Comparison of ENCODE assay signal across 8 cellular contexts in the genomic region with DNA sequence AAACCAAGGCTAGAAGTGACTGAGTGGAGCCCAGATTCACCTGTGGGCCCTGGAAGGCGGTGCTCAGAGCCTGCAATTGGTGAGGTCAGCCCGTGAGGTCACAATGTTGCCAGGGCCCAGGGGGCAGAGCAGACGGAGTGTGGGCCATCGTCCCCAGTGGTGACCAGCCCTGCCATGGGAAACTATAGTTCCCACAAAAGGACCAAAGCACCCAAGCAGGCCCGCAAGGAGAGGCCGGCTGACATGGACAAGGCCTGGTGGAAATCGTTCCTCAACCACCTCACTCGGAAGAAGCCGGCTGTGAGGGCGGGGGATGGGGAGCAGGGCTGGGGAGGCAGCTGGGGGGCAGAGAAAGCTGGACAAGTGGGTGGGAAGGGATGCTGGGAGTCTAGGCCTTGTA. TPM values are rescaled to one million over a fixed set of nuclear protein-coding genes. Genes with fewer than 3 reads are reported as not detected.
A peak's percentile ranks its signal among the peaks of the same experiment; 100 is the strongest.
DNase-seq lines count a peak whose midpoint lies in the region; ATAC-seq and TF ChIP-seq lines count a peak whose summit lies in the region.

A gene (plus strand): TSS at position 156 of the 400 bp plus-strand sequence. CDS start 19 bp downstream, at position 175.

- H3K27ac Mint-ChIP-seq in CD4-positive, alpha-beta memory T cell = peak within 1 kb of the TSS; percentile 88 to 98 (median 94)

- H3K36me3 ChIP-seq in CD4-positive, alpha-beta memory T cell (ENCODE audit: insufficient read depth, low read length) = no peaks in the 10 kb centered on the region
- H3K36me3 ChIP-seq in Panc1 (ENCODE audit: control insufficient read depth, insufficient read depth, low read length) = no peaks in the 10 kb centered on the region
- peaks cover 5% of the 10 kb centered on the region for H3K36me3 ChIP-seq in osteoblast (ENCODE audit: insufficient read depth, low read length)

- no TSS peak for BruUV-seq in Panc1 (replicated peaks; lab: Mats Ljungman, UMichigan)

- no peaks in the 10 kb centered on the region for H3K27me3 ChIP-seq in CD4-positive, alpha-beta memory T cell (ENCODE audit: insufficient read depth, low read length)
- H3K27me3 ChIP-seq in Panc1 (ENCODE audit: control insufficient read depth, insufficient read depth, low read length) (no peaks in the 10 kb centered on the region), osteoblast (ENCODE audit: insufficient read depth, low read length) (no peaks in the 10 kb centered on the region)

- H2AFZ ChIP-seq in osteoblast (ENCODE audit: low read length) = peak within 1 kb of the TSS; percentile 88

- no peak for DNase-seq in CD4-positive, alpha-beta memory T cell
- DNase-seq in Panc1 (ENCODE audit: low read depth, low spot score) (no peak), epithelial cell of prostate (ENCODE audit: low read depth, low spot score) (no peak), osteoblast (ENCODE audit: insufficient read length, low spot score, missing footprints) (peak; percentile 71), GM20000 (ENCODE audit: low spot score) (no peak), SW 1271 (lab: John Stamatoyannopoulos, UW) (no peak)

- no peaks in the 10 kb centered on the region for H3K9me3 Mint-ChIP-seq in CD4-positive, alpha-beta memory T cell

- in situ Hi-C loops in Panc1 (cut with HindIII; ENCODE audit: low pct_unique_long_range_greater_than_20kb, low sequenced_read_pairs) = no loop called here

- no peaks in the 10 kb centered on the region for H3K9me3 ChIP-seq in CD4-positive, alpha-beta memory T cell (ENCODE audit: control insufficient read depth in 1 of 2, low read length in 2 of 2)
- H3K9me3 ChIP-seq in Panc1 (ENCODE audit: control insufficient read depth, insufficient read depth, low read depth, low read length) (no peaks in the 10 kb centered on the region), osteoblast (ENCODE audit: low read depth, low read length) (no peaks in the 10 kb centered on the region)

- peak within 1 kb of the TSS; percentile 65 to 87 for H3K4me3 ChIP-seq in CD4-positive, alpha-beta memory T cell (ENCODE audit: low read length in 2 of 2)
- H3K4me3 ChIP-seq in Panc1 (ENCODE audit: low read depth in 2 of 2, low read length in 2 of 2) (peak within 1 kb of the TSS; percentile 67 to 78), osteoblast (ENCODE audit: insufficient read depth, low read length) (peak within 1 kb of the TSS; percentile 77)

- H3K4me1 ChIP-seq in CD4-positive, alpha-beta memory T cell (ENCODE audit: insufficient read depth, low read length) = peaks cover 33% of the 10 kb centered on the region
- H3K4me1 ChIP-seq in Panc1 (ENCODE audit: control insufficient read depth, insufficient read depth, low read length) (peaks cover 14% of the 10 kb centered on the region), osteoblast (ENCODE audit: insufficient read depth, low read length) (peaks cover 16% of the 10 kb centered on the region)

- intact Hi-C loops in CD4-positive, alpha-beta memory T cell (cut with micrococcal nuclease) = no loop called here
- intact Hi-C loops in Panc1 (cut with micrococcal nuclease; ENCODE audit: unreplicated experiment) = no loop called here

- POLR2A ChIA-PET in CD4-positive, alpha-beta memory T cell (lab: Charles Lee; ENCODE audit: partially characterized antibody) = interaction anchor here (1.7 to 9.7 kb wide), 7 partner anchors 8 to 218 kb away, joined by 4 to 122 read pairs (median 22); a partner anchor contains a TSS
- POLR2A ChIA-PET in Panc1 (lab: Charles Lee) = no interaction called here

- H3K4me1 Mint-ChIP-seq in CD4-positive, alpha-beta memory T cell = peaks cover 17 to 46% (median 29%) of the 10 kb centered on the region in 4 donors

- peaks cover 0 to 3% of the 10 kb centered on the region in 2 donors for H3K36me3 Mint-ChIP-seq in CD4-positive, alpha-beta memory T cell

- peak within 1 kb of the TSS; percentile 82 to 89 (median 86) for H3K4me3 Mint-ChIP-seq in CD4-positive, alpha-beta memory T cell

- ATAC-seq in Panc1 (no peak), GM19452 (IDR thresholded peaks at IDR 0.05; ENCODE audit: unreplicated experiment) (no peak), GM21526 (IDR thresholded peaks at IDR 0.05; ENCODE audit: low FRiP score, unreplicated experiment) (no peak)

- no peaks in the 10 kb centered on the region for H4K20me1 ChIP-seq in osteoblast (ENCODE audit: insufficient read depth, low read length)

- H3K27ac ChIP-seq in CD4-positive, alpha-beta memory T cell (ENCODE audit: low read depth, low read length) = peak within 1 kb of the TSS; percentile 82
- H3K27ac ChIP-seq in Panc1 (ENCODE audit: low read length) = peak within 1 kb of the TSS; percentile 92
- peak within 1 kb of the TSS; percentile 67 for H3K27ac ChIP-seq in epithelial cell of prostate
- peak within 1 kb of the TSS; percentile 77 for H3K27ac ChIP-seq in osteoblast (ENCODE audit: low read depth, low read length)

- TF ChIP-seq CTCF in Panc1 (IDR thresholded peaks at IDR 0.05) (no peak), osteoblast (IDR thresholded peaks at IDR 0.05; ENCODE audit: extremely low read depth, low read depth, low read length) (no peak), GM20000 (IDR thresholded peaks at IDR 0.05; ENCODE audit: extremely low read depth, missing control alignments) (no peak)

- H3K27me3 Mint-ChIP-seq in CD4-positive, alpha-beta memory T cell = no peaks in the 10 kb centered on the region

- CTCF ChIA-PET in CD4-positive, alpha-beta memory T cell (lab: Charles Lee; ENCODE audit: partially characterized antibody) = interaction anchor here (1.4 to 8.2 kb wide), 2 partner anchors 8 to 17 kb away, joined by 4 to 60 read pairs; no protein-coding TSS in a partner anchor
- CTCF ChIA-PET in Panc1 (lab: Charles Lee) = no interaction called here

- H3K4me2 ChIP-seq in osteoblast (ENCODE audit: insufficient read depth, low read length) = peak within 1 kb of the TSS; percentile 97

- H3K79me2 ChIP-seq in osteoblast (ENCODE audit: insufficient read depth, low read length) = no peaks in the 10 kb centered on the region

RNA-seq across cellular contexts. Expression of the gene that starts here (rescaled TPM):
- total RNA-seq in CD4-positive, alpha-beta memory T cell = under 1 TPM; 0.61 TPM
- not detected for polyA plus RNA-seq in CD4-positive, alpha-beta memory T cell
- not detected for total RNA-seq in Panc1 (2021; ENCODE audit: unreplicated experiment)
- 0.46 TPM for polyA plus RNA-seq in Panc1 (2012; ENCODE audit: insufficient read length)
- under 0.01 TPM in 2 replicates for total RNA-seq in osteoblast

Comparison
In these comparisons a context has a peak if more than half of its experiments do, and no peak if none do; other contexts are left out.
1. Peak in DNase-seq, H3K4me3 ChIP-seq, H3K27ac ChIP-seq and H3K4me2 ChIP-seq in osteoblast; RNA of the gene not detected or under 1 TPM.